In the genomic region with DNA sequence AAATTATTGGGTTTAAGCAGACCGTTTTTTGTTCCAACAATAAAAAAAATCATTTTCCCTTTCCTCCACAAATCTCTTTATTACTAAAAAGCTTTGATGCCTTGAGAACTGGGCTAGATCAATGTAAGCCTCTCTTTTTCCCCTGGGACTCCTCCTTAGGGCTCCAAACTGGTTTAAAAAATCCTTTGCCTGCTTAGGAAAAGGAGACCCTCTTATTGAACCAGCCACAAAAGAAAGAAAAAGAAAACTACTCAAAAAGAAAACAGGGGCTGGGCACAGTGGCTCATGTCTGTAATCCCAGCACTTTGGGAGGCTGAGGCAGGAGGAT, we compare ENCODE assay signal across 12 cellular contexts. TPM values are rescaled to one million over a fixed set of nuclear protein-coding genes. Genes with fewer than 3 reads are reported as not detected.
DNase-seq lines count a peak whose midpoint lies in the region; ATAC-seq, FAIRE-seq and TF ChIP-seq lines count a peak whose summit lies in the region.
"Had no signal": no experiment of that assay in that cellular context is flagged by ENCODE, and none has a peak within 500 bp of the region (broad histone marks: within the 10 kb centered on the region; RNA-seq: fewer than 3 reads in every experiment).

No MANE protein-coding gene starts in this region.

- 3% methylated on average over 1 of the region's 1 CpG for WGBS in A549 (ENCODE audit: missing lambda C conversion rate)
- no CpG with 5 or more reads among the region's 1 CpG for WGBS in IMR-90 (ENCODE audit: extremely low coverage in 2 of 2, insufficient read length in 1 of 2), 2 experiments

- intact Hi-C loops in IMR-90 (cut with micrococcal nuclease): loop anchor here (1.0 kb wide), 1 partner anchor 76 kb away; no protein-coding TSS in a partner anchor

- H3K27ac Mint-ChIP-seq in neural progenitor cell: no peak overlapping the region
- H3K27ac Mint-ChIP-seq in activated naive CD4-positive, alpha-beta T cell treated with anti-CD3 and anti-CD28 coated beads, Interleukin-2, amount 50 U/mL, for 72 hours: no peak overlapping the region

- peaks cover 25% of the 10 kb centered on the region for H3K4me1 Mint-ChIP-seq in neural progenitor cell

- H2AK5ac ChIP-seq in IMR-90 (ENCODE audit: low read depth, low read length): peak overlapping the region; percentile 77; the same call in 1 of the 2 replicates

- peak overlapping the region; percentile 18 for H3K14ac ChIP-seq in IMR-90 (replicated peaks; ENCODE audit: low read depth, low read length)

- peak overlapping the region; percentile 80 for H4K91ac ChIP-seq in IMR-90 (ENCODE audit: insufficient read depth, low read depth, low read length)

- H3K9me3 Mint-ChIP-seq in neural progenitor cell: peaks cover 27% of the 10 kb centered on the region
- H3K9me3 Mint-ChIP-seq in activated naive CD4-positive, alpha-beta T cell treated with anti-CD3 and anti-CD28 coated beads, Interleukin-2, amount 50 U/mL, for 72 hours: peaks cover 0 to 17% of the 10 kb centered on the region in 2 donors

- ATAC-seq in A549 (peak in 1 of 2 experiments; percentile 5; a peak in 1 of 6 replicates), IMR-90 (ENCODE audit: low read depth) (no peak), HG02678 (IDR thresholded peaks at IDR 0.05; ENCODE audit: unreplicated experiment) (no peak), HG02884 (IDR thresholded peaks at IDR 0.05; ENCODE audit: unreplicated experiment) (no peak), GM21381 (IDR thresholded peaks at IDR 0.05; ENCODE audit: unreplicated experiment) (no peak)
- ATAC-seq in activated naive CD4-positive, alpha-beta T cell treated with anti-CD3 and anti-CD28 coated beads, Interleukin-2, amount 50 U/mL, for 72 hours: no peak

- 0 out of 3 replicates have a peak overlapping the region, but pooled peaks have one; percentile 37 for H2BK15ac ChIP-seq in IMR-90 (ENCODE audit: low read depth, low read length)

- peak overlapping the region; percentile 49 for H2BK5ac ChIP-seq in IMR-90 (ENCODE audit: low read depth, low read length, poor library complexity, severe bottlenecking)

- H3K9me1 ChIP-seq in IMR-90 (ENCODE audit: insufficient read depth, low read length): peaks cover 20% of the 10 kb centered on the region

- H3K36me3 Mint-ChIP-seq in neural progenitor cell: peaks cover 34% of the 10 kb centered on the region
- H3K36me3 Mint-ChIP-seq in activated naive CD4-positive, alpha-beta T cell treated with anti-CD3 and anti-CD28 coated beads, Interleukin-2, amount 50 U/mL, for 72 hours: peaks cover 16 to 36% of the 10 kb centered on the region in 2 donors

- H3K4me3 ChIP-seq in A549 (0 out of 3 replicates have a peak overlapping the region, but pooled peaks have one; percentile 19), IMR-90 (ENCODE audit: insufficient read depth, low read depth, low read length) (no peak overlapping the region), coronary artery (no peak overlapping the region), neural progenitor cell (no peak overlapping the region)
- H3K4me3 ChIP-seq: testis had no signal

- peaks cover 9% of the 10 kb centered on the region for H3K79me2 ChIP-seq in neural progenitor cell (ENCODE audit: low read depth)

- CTCF ChIA-PET in A549 (lab: Yijun Ruan, JAX): interaction anchor here (0.6 to 1.9 kb wide), 6 partner anchors 8 to 142 kb away, joined by 3 to 7 read pairs (median 4); no protein-coding TSS in a partner anchor
- CTCF ChIA-PET in IMR-90 (lab: Yijun Ruan, JAX): no interaction called here

- no peak overlapping the region for H2AK9ac ChIP-seq in IMR-90 (replicated peaks; ENCODE audit: low read depth, low read length, poor library complexity)

- peak overlapping the region; percentile 1 to 59; a peak in 3 of 4 replicates for H4K8ac ChIP-seq in IMR-90 (ENCODE audit: low read depth in 2 of 2, low read length in 2 of 2)

- H3K4me1 ChIP-seq in A549 (peaks cover 39% of the 10 kb centered on the region), IMR-90 (ENCODE audit: control insufficient read depth, insufficient read depth, low read length) (peaks cover 7% of the 10 kb centered on the region), neural progenitor cell (peaks cover 17% of the 10 kb centered on the region)

- H3K9me3 ChIP-seq in A549 (peaks cover 13% of the 10 kb centered on the region; the same call in 1 of the 3 replicates), IMR-90 (ENCODE audit: control insufficient read depth, insufficient read depth, low read length) (peaks cover 2% of the 10 kb centered on the region; the same call in 1 of the 2 replicates), neural progenitor cell (ENCODE audit: low read depth) (no peaks in the 10 kb centered on the region)
- H3K9me3 ChIP-seq: testis had no signal

- H4K20me1 ChIP-seq in IMR-90 (ENCODE audit: insufficient read depth, low read length) (peaks cover 22% of the 10 kb centered on the region; the same call in 1 of the 2 replicates), neural progenitor cell (ENCODE audit: low read depth) (no peaks in the 10 kb centered on the region)

- BruUV-seq in IMR-90 (replicated peaks; lab: Mats Ljungman, UMichigan): no TSS peak

- H2BK20ac ChIP-seq in IMR-90 (ENCODE audit: low read depth, low read length): peak overlapping the region; percentile 1; the same call in 1 of the 2 replicates

- no peak for TF ChIP-seq EP300 in A549 (IDR thresholded peaks at IDR 0.05)

- H3K56ac ChIP-seq in IMR-90 (ENCODE audit: extremely low read depth, insufficient read depth, low read length): peak overlapping the region; percentile 45

- peaks cover 14% of the 10 kb centered on the region for H3K36me3 ChIP-seq in IMR-90 (ENCODE audit: control insufficient read depth, insufficient read depth, low read length)
- H3K36me3 ChIP-seq in neural progenitor cell: peaks cover 9% of the 10 kb centered on the region
- H3K36me3 ChIP-seq: WERI-Rb-1 had no signal

- TF ChIP-seq POLR2A in A549 (IDR thresholded peaks at IDR 0.05; ENCODE audit: low read length) (no peak), IMR-90 (IDR thresholded peaks at IDR 0.05; ENCODE audit: low read depth, low read length) (no peak)

- peaks cover 17 to 61% of the 10 kb centered on the region in 2 experiments for H3K79me1 ChIP-seq in IMR-90 (ENCODE audit: low read depth in 1 of 2, low read length in 2 of 2)

- no peak for DNase-seq in A549 (ENCODE audit: low read depth in 1 of 2, low spot score in 1 of 2)
- no peak for DNase-seq in IMR-90
- no peak for DNase-seq in coronary artery (ENCODE audit: low spot score)
- no peak for DNase-seq in neural progenitor cell (ENCODE audit: low spot score)
- no peak for DNase-seq in activated naive CD4-positive, alpha-beta T cell treated with anti-CD3 and anti-CD28 coated beads, Interleukin-2, amount 50 U/mL, for 72 hours (ENCODE audit: low spot score in 2 of 2)
- DNase-seq: head of caudate nucleus, testis, WERI-Rb-1 had no signal

- peaks cover 14% of the 10 kb centered on the region for H3F3A ChIP-seq in neural progenitor cell (ENCODE audit: low read depth)

- TF ChIP-seq CTCF in A549 (IDR thresholded peaks at IDR 0.05) (no peak), IMR-90 (conservative IDR thresholded peaks at IDR 0.05; ENCODE audit: low read depth, low read length) (no peak), coronary artery (IDR thresholded peaks at IDR 0.05) (no peak), neural progenitor cell (IDR thresholded peaks at IDR 0.05) (no peak)

- peaks cover 2% of the 10 kb centered on the region for H3K27me3 Mint-ChIP-seq in neural progenitor cell (ENCODE audit: insufficient read depth, low read depth)

- peak overlapping the region; percentile 80 for H3K4ac ChIP-seq in IMR-90 (ENCODE audit: low read depth, low read length)

- in situ Hi-C loops in IMR-90 (cut with MboI; ENCODE audit: low sequenced_read_pairs): no loop called here

- 0 out of 2 replicates have a peak overlapping the region, but pooled peaks have one; percentile 19 for H4K5ac ChIP-seq in IMR-90 (ENCODE audit: low read depth, low read length)

- H3K4me3 Mint-ChIP-seq in neural progenitor cell: no peak overlapping the region

- H3K27me3 ChIP-seq in IMR-90 (ENCODE audit: control insufficient read depth, insufficient read depth, low read length) (no peaks in the 10 kb centered on the region), neural progenitor cell (no peaks in the 10 kb centered on the region)
- H3K27me3 ChIP-seq: testis had no signal

- H3K23ac ChIP-seq in IMR-90 (ENCODE audit: low read depth, low read length): peak overlapping the region; percentile 40; the same call in 1 of the 2 replicates

- FAIRE-seq in A549 (lab: Jason Lieb, UNC): no peak
- FAIRE-seq: colon had no signal

- dilution Hi-C loops in IMR-90 (cut with HindIII; ENCODE audit: low sequenced_read_pairs, unreplicated experiment): no loop called here

- TF ChIP-seq RAD21 in A549 (conservative IDR thresholded peaks at IDR 0.05 in 1 of 2, IDR thresholded peaks at IDR 0.05 in 1 of 2): no peak
- peak; percentile 1; the same call in 1 of the 2 replicates for TF ChIP-seq RAD21 in IMR-90 (IDR thresholded peaks at IDR 0.05; ENCODE audit: low read length)

- peak overlapping the region; percentile 92 for H3K4me2 ChIP-seq in A549
- peak overlapping the region; percentile 25; the same call in 1 of the 2 replicates for H3K4me2 ChIP-seq in IMR-90 (ENCODE audit: low read depth, low read length)
- no peak overlapping the region for H3K4me2 ChIP-seq in neural progenitor cell

- peak overlapping the region; percentile 34; the same call in 1 of the 2 replicates for H3K18ac ChIP-seq in IMR-90 (ENCODE audit: low read depth, low read length)

- H3K9ac ChIP-seq in IMR-90 (ENCODE audit: low read depth, low read length): no peak overlapping the region; the same call in 1 of the 2 replicates
- H3K9ac ChIP-seq in neural progenitor cell: no peak overlapping the region

- H3K27ac ChIP-seq in A549: peak overlapping the region; percentile 63 to 81
- peak overlapping the region; percentile 56 for H3K27ac ChIP-seq in IMR-90 (ENCODE audit: insufficient read depth, low read length)
- H3K27ac ChIP-seq in coronary artery: peak overlapping the region; percentile 76 to 78
- peak overlapping the region; percentile 24 for H3K27ac ChIP-seq in neural progenitor cell
- H3K27ac ChIP-seq: WERI-Rb-1 had no signal

- H2AFZ ChIP-seq in IMR-90 (replicated peaks; ENCODE audit: low read length, poor library complexity) (no peak overlapping the region), neural progenitor cell (replicated peaks) (no peak overlapping the region)

- peak overlapping the region; percentile 69 for H2BK120ac ChIP-seq in IMR-90 (ENCODE audit: low read depth, low read length)

- POLR2A ChIA-PET in A549 (lab: Yijun Ruan, JAX): interaction anchor here (1.0 to 1.3 kb wide), 3 partner anchors 55 to 152 kb away, joined by 3 to 5 read pairs (median 3); no protein-coding TSS in a partner anchor
- POLR2A ChIA-PET in IMR-90 (lab: Charles Lee; ENCODE audit: unreplicated experiment): no interaction called here

RNA-seq across cellular contexts. Expression of gene SVIL, which starts 25.0 kb away (rescaled TPM):
- polyA plus RNA-seq in A549 (2011; rRNA removed) (20.4 and 26.7 TPM in 2 replicates), A549 (2017; fragmentation: RNase III; extraction: RNeasy Plus Mini Kit Qiagen cat#74134 plus additional on column Dnase treatment) (9.6 to 12.1 TPM (median 12.0 TPM) in 3 replicates), IMR-90 (2012; rRNA removed) (10.9 and 11.6 TPM in 2 replicates)
- polyA plus RNA-seq in A549 (2012; cell fraction: cytosol; rRNA removed): 4.1 and 4.3 TPM in 2 replicates
- 11.7 and 14.1 TPM in 2 replicates for polyA plus RNA-seq in A549 (2012; cell fraction: nucleus; rRNA removed)
- 23.6 and 32.6 TPM in 2 replicates for polyA minus RNA-seq in A549 (2011; rRNA and poly(A)+ RNA removed)
- total RNA-seq in IMR-90 (2012; rRNA removed) (11.5 and 13.6 TPM in 2 replicates), neural progenitor cell (ENCODE audit: low replicate concordance) (21.6 and 25.1 TPM in 2 replicates)
- polyA plus RNA-seq in IMR-90 (2012; cell fraction: cytosol; rRNA removed): 4.9 and 6.7 TPM in 2 replicates
- 19.7 and 44.0 TPM in 2 replicates for polyA plus RNA-seq in IMR-90 (2012; cell fraction: nucleus; rRNA removed; ENCODE audit: low replicate concordance)
- 10 to 100 TPM in 1 of 2 donors, 1 to 10 TPM in 1; 7.4 to 12.4 TPM for total RNA-seq in activated naive CD4-positive, alpha-beta T cell treated with anti-CD3 and anti-CD28 coated beads, Interleukin-2, amount 50 U/mL, for 72 hours

Comparison
In these comparisons a context has a peak if more than half of its experiments do, and no peak if none do; other contexts are left out.
1. H3K27ac ChIP-seq: peak in every context shown above with its lines; median percentile 77 in coronary artery; 72 in A549; 56 in IMR-90; 24 in neural progenitor cell.